ENCODE assay signal across 8 cellular contexts in genomic region chr6:116476021-116476678, GRCh38. TPM values are rescaled to one million over a fixed set of nuclear protein-coding genes. Genes with fewer than 3 reads are reported as not detected.
DNase-seq lines count a peak whose midpoint lies in the region; ATAC-seq and TF ChIP-seq lines count a peak whose summit lies in the region.
"Had no signal": no experiment of that assay in that cellular context is flagged by ENCODE, and none has a peak within 500 bp of the region (broad histone marks: within the 10 kb centered on the region; RNA-seq: fewer than 3 reads in every experiment).

No MANE protein-coding gene starts in this region.

- 82% methylated on average over 4 of the region's 4 CpGs for WGBS in SK-N-SH (ENCODE audit: low lambda C conversion rate)

- no peaks in the 10 kb centered on the region for H3K36me3 Mint-ChIP-seq in osteocyte (ENCODE audit: unreplicated experiment)

- DNase-seq in HCEC 1CT = peak; percentile 36
- peak; percentile 17 for DNase-seq in LHCN-M2 (ENCODE audit: low read depth)
- DNase-seq in fibroblast of mammary gland (ENCODE audit: low read depth) = peak; percentile 29
- no peak for DNase-seq in SK-N-SH
- no peak for DNase-seq in osteocyte (ENCODE audit: extremely low spot score, unreplicated experiment)
- no peak for DNase-seq in NCI-H345 (lab: John Stamatoyannopoulos, UW)

- H3K4me3 Mint-ChIP-seq in osteocyte (ENCODE audit: unreplicated experiment) = no peak overlapping the region

- H3K4me1 ChIP-seq in SK-N-SH (ENCODE audit: control insufficient read depth in 1 of 2, insufficient read depth in 2 of 2, low read depth in 1 of 2, low read length in 1 of 2) = peaks cover 0 to 6% of the 10 kb centered on the region in 2 experiments; a peak in 1 of 4 replicates

- no peaks in the 10 kb centered on the region for H3K9me3 ChIP-seq in SK-N-SH

- no peaks in the 10 kb centered on the region for H3K27me3 ChIP-seq in SK-N-SH (ENCODE audit: insufficient read depth)

- ATAC-seq in GM18858 (IDR thresholded peaks at IDR 0.05; ENCODE audit: unreplicated experiment) = peak; percentile 100

- POLR2A ChIA-PET in SK-N-SH (lab: Yijun Ruan, JAX) = no interaction called here

- H3K4me1 Mint-ChIP-seq in osteocyte (ENCODE audit: unreplicated experiment) = peaks cover 9% of the 10 kb centered on the region

- TF ChIP-seq RAD21 in SK-N-SH (IDR thresholded peaks at IDR 0.05; ENCODE audit: low read length) = no peak

- CTCF ChIA-PET in SK-N-SH (lab: Yijun Ruan, JAX) = no interaction called here

- no peak overlapping the region for H3K4me3 ChIP-seq in fibroblast of mammary gland (ENCODE audit: control insufficient read depth, low read depth, low read length)
- no peak overlapping the region for H3K4me3 ChIP-seq in SK-N-SH (ENCODE audit: low read depth in 2 of 2, low read length in 1 of 2)
- H3K4me3 ChIP-seq: SK-N-MC had no signal

- no peaks in the 10 kb centered on the region for H3K9me2 ChIP-seq in SK-N-SH

- TF ChIP-seq EP300 in SK-N-SH (IDR thresholded peaks at IDR 0.05; ENCODE audit: borderline replicate concordance in 1 of 2, low read depth in 1 of 2, low read length in 1 of 2) = no peak

- H3K79me2 ChIP-seq in SK-N-SH (ENCODE audit: insufficient read depth) = no peaks in the 10 kb centered on the region

- H4K20me1 ChIP-seq in SK-N-SH (ENCODE audit: insufficient read depth) = no peaks in the 10 kb centered on the region

- H3K27ac ChIP-seq in SK-N-SH (ENCODE audit: low read depth in 2 of 2, low read length in 1 of 2) = no peak overlapping the region
- H3K27ac ChIP-seq: SK-N-MC had no signal

- no peak overlapping the region for H3K9ac ChIP-seq in SK-N-SH

- H3F3A ChIP-seq in SK-N-SH (replicated peaks; ENCODE audit: insufficient read depth) = no peaks in the 10 kb centered on the region

- no peaks in the 10 kb centered on the region for H3K9me3 Mint-ChIP-seq in osteocyte (ENCODE audit: unreplicated experiment)

- no peaks in the 10 kb centered on the region for H3K36me3 ChIP-seq in SK-N-SH (replicated peaks in 1 of 2; ENCODE audit: control insufficient read depth in 1 of 2, insufficient read depth in 2 of 2, low read length in 1 of 2)

- no peak overlapping the region for H2AFZ ChIP-seq in SK-N-SH (ENCODE audit: low read depth)

- H3K27me3 Mint-ChIP-seq in osteocyte (ENCODE audit: unreplicated experiment) = no peaks in the 10 kb centered on the region

- TF ChIP-seq CTCF in fibroblast of mammary gland (conservative IDR thresholded peaks at IDR 0.05; ENCODE audit: control insufficient read depth, insufficient read depth, low read depth, low read length) (no peak), SK-N-SH (IDR thresholded peaks at IDR 0.05) (no peak), osteocyte (IDR thresholded peaks at IDR 0.05) (no peak)

- no peak overlapping the region for H3K27ac Mint-ChIP-seq in osteocyte (ENCODE audit: unreplicated experiment)

- H3K4me2 ChIP-seq in SK-N-SH = no peak overlapping the region

TF ChIP-seq in SK-N-SH, 30 proteins besides CTCF, POLR2A, EP300 and RAD21:
- TF ChIP-seq GATA2 (CRISPR knock-in tag; IDR thresholded peaks at IDR 0.05) (no peak), SIN3A (IDR thresholded peaks at IDR 0.05; ENCODE audit: borderline replicate concordance, low read depth, low read length) (no peak), YY1 (IDR thresholded peaks at IDR 0.05; ENCODE audit: low read depth) (no peak), JUND (IDR thresholded peaks at IDR 0.05) (no peak), ZBTB33 (IDR thresholded peaks at IDR 0.05; ENCODE audit: borderline replicate concordance, low read depth) (no peak), NRF1 (IDR thresholded peaks at IDR 0.05; ENCODE audit: low read depth, low read length) (no peak), ELF1 (IDR thresholded peaks at IDR 0.05) (no peak), USF1 (IDR thresholded peaks at IDR 0.05; ENCODE audit: borderline replicate concordance, low read depth) (no peak), TAF1 (IDR thresholded peaks at IDR 0.05; ENCODE audit: borderline replicate concordance, low read depth, low read length) (no peak), MAX (IDR thresholded peaks at IDR 0.05; ENCODE audit: low read depth) (no peak), NFIC (IDR thresholded peaks at IDR 0.05; ENCODE audit: borderline replicate concordance) (no peak), GABPA (IDR thresholded peaks at IDR 0.05; ENCODE audit: low read depth) (no peak), EZH2phosphoT487 (IDR thresholded peaks at IDR 0.05; ENCODE audit: borderline replicate concordance, low read depth) (no peak), IRF3 (IDR thresholded peaks at IDR 0.05; ENCODE audit: low read depth, low read length) (no peak)

RNA-seq across cellular contexts. Expression of gene CALHM6, which starts 15.0 kb away (rescaled TPM):
- total RNA-seq in LHCN-M2 (2014; rRNA removed) (2.7 and 3.9 TPM in 2 replicates), osteocyte (0.94 and 1.3 TPM in 2 replicates)
- polyA plus RNA-seq in LHCN-M2 (2012) = 6.3 TPM
- polyA plus RNA-seq in SK-N-SH (2012; rRNA removed) = 0.31 and 0.51 TPM in 2 replicates
- 0.39 and 0.71 TPM in 2 replicates for polyA plus RNA-seq in SK-N-SH (2012; cell fraction: cytosol; rRNA removed)
- polyA plus RNA-seq in SK-N-SH (2012; cell fraction: nucleus; rRNA removed) = 0.29 TPM in 1 of 2 replicates, not detected in the other

RNA-seq across cellular contexts. Expression of gene CALHM5, which starts 35.3 kb away (rescaled TPM):
- total RNA-seq in LHCN-M2 (2014; rRNA removed) = 5.1 and 6.3 TPM in 2 replicates
- 4.3 TPM for polyA plus RNA-seq in LHCN-M2 (2012)
- polyA plus RNA-seq in SK-N-SH (2012; rRNA removed) = 0.38 and 0.55 TPM in 2 replicates
- polyA plus RNA-seq in SK-N-SH (2012; cell fraction: cytosol; rRNA removed) = 0.41 and 0.52 TPM in 2 replicates
- polyA plus RNA-seq in SK-N-SH (2012; cell fraction: nucleus; rRNA removed) = 0.15 and 0.50 TPM in 2 replicates
- 4.9 and 5.6 TPM in 2 replicates for total RNA-seq in osteocyte

Comparison
In these comparisons a context has a peak if more than half of its experiments do, and no peak if none do; other contexts are left out.
1. DNase-seq: peak in HCEC 1CT (single experiment), LHCN-M2 (single experiment) and fibroblast of mammary gland (single experiment); none in SK-N-SH (single experiment), osteocyte (single experiment) and NCI-H345 (single experiment).